9 cellular contexts compared by ENCODE assay signal in the genomic region with DNA sequence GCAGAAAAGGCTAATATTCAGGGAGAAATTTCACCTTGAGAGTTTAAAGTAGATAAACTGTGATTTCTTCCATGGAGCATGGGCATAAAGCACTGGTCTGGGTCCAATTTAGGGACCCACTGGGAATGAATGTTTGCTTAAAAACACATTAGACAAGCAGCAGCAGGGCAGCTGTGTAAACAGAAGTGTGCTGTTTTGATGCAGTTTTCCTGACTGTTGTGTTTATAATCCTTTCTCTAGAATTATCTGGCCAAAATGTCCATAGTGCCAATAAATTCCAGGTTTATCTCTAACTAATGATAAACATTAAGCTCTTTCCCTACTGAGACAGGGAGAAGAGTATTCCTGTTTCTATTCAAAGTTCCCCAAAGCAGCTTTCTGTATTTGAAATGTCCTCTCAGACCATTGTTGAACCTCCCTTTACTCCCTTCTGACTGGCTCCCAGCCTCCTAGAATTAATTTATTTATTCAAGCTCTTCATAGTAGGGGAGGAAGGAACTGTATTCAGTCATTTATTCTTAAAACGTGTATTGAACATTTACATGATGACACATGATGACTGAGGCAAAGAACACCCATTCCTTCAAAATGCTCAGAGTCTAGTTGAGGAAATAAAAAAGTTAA. TPM values are rescaled to one million over a fixed set of nuclear protein-coding genes. Genes with fewer than 3 reads are reported as not detected.
DNase-seq lines count a peak whose midpoint lies in the region; ATAC-seq and TF ChIP-seq lines count a peak whose summit lies in the region.
"Had no signal": no experiment of that assay in that cellular context is flagged by ENCODE, and none has a peak within 500 bp of the region (broad histone marks: within the 10 kb centered on the region; RNA-seq: fewer than 3 reads in every experiment).

No MANE protein-coding gene starts in this region.

- H3K27ac ChIP-seq in PC-9: peak overlapping the region; percentile 97
- H3K27ac ChIP-seq in rectal smooth muscle tissue (ENCODE audit: low read depth, low read length): peak overlapping the region; percentile 42

- H3K27me3 ChIP-seq in PC-9 (ENCODE audit: insufficient read depth, low read depth) (no peaks in the 10 kb centered on the region), rectal smooth muscle tissue (ENCODE audit: control insufficient read depth, insufficient read depth, low read length) (no peaks in the 10 kb centered on the region)

- no peak overlapping the region for H3K9ac ChIP-seq in rectal smooth muscle tissue (ENCODE audit: low read length)

- POLR2A ChIA-PET in PC-9 (lab: Charles Lee; ENCODE audit: unreplicated experiment): interaction anchor here (0.5 to 0.7 kb wide), 8 partner anchors 18 to 200 kb away, joined by 3 to 7 read pairs (median 3); a partner anchor contains a TSS

- peak overlapping the region; percentile 72 for H3K4me2 ChIP-seq in PC-9

- TF ChIP-seq CTCF in PC-9 (conservative IDR thresholded peaks at IDR 0.05) (no peak), fibroblast of villous mesenchyme (IDR thresholded peaks at IDR 0.05; ENCODE audit: insufficient read depth, low read depth, low read length) (no peak)

- peak overlapping the region; percentile 20; the same call in 1 of the 2 replicates for H3K4me3 ChIP-seq in PC-9
- H3K4me3 ChIP-seq in fibroblast of villous mesenchyme (ENCODE audit: low read depth, low read length): peak overlapping the region; percentile 21
- H3K4me3 ChIP-seq in rectal smooth muscle tissue (ENCODE audit: low read length): no peak overlapping the region

- DNase-seq in ELR (ENCODE audit: low read depth) (peak; percentile 88), PC-9 (peak in 1 of 2 experiments; percentile 38), fibroblast of villous mesenchyme (ENCODE audit: low read depth) (peak; percentile 68), HK-2 (ENCODE audit: unreplicated experiment) (no peak)
- no peak for DNase-seq in stimulated activated naive CD8-positive, alpha-beta T cell treated with anti-CD3 and anti-CD28 coated beads, Interleukin-15, Interleukin-2, amounts not matched to agents 100 U/mL and 50 U/mL, for 24 hours
- no peak for DNase-seq in activated T-cell treated with anti-CD3 and anti-CD28 coated beads, Interleukin-2, amount 50 U/mL, for 1 hour
- DNase-seq: stimulated activated CD8-positive, alpha-beta memory T cell treated with anti-CD3 and anti-CD28 coated beads, Interleukin-4, amount 100 ng/mL, for 48 hours had no signal

- no peaks in the 10 kb centered on the region for H3K79me2 ChIP-seq in PC-9 (ENCODE audit: low read depth)

- intact Hi-C loops in PC-9 (cut with micrococcal nuclease; ENCODE audit: unreplicated experiment): loop anchor here (1.0 to 2.0 kb wide), 6 partner anchors 24 to 140 kb away; no protein-coding TSS in a partner anchor

- H2AFZ ChIP-seq in PC-9: peak overlapping the region; percentile 68; the same call in 1 of the 2 replicates

- no peaks in the 10 kb centered on the region for H3K36me3 ChIP-seq in PC-9 (ENCODE audit: low read depth)
- no peaks in the 10 kb centered on the region for H3K36me3 ChIP-seq in rectal smooth muscle tissue (ENCODE audit: control insufficient read depth, insufficient read depth, low read length)

- peaks cover 8% of the 10 kb centered on the region for H3K9me3 ChIP-seq in PC-9 (ENCODE audit: insufficient read depth, low read depth)

- peaks cover 28% of the 10 kb centered on the region for H3F3A ChIP-seq in PC-9 (ENCODE audit: insufficient read depth, low read depth)

- TSS peak; percentile 92 for BruUV-seq in PC-9 (replicated peaks; lab: Mats Ljungman, UMichigan)

- no peak for ATAC-seq in stimulated activated naive CD8-positive, alpha-beta T cell treated with anti-CD3 and anti-CD28 coated beads, Interleukin-15, Interleukin-2, amounts not matched to agents 100 U/mL and 50 U/mL, for 24 hours
- ATAC-seq in HG03354 (IDR thresholded peaks at IDR 0.05; ENCODE audit: poor library complexity, severe bottlenecking, unreplicated experiment): no peak

- CTCF ChIA-PET in PC-9 (lab: Charles Lee): interaction anchor here (0.8 to 1.1 kb wide), 2 partner anchors 65 to 220 kb away, joined by 3 to 4 read pairs; no protein-coding TSS in a partner anchor

- H3K4me1 ChIP-seq in PC-9 (replicated peaks; ENCODE audit: insufficient read depth) (peaks cover 41% of the 10 kb centered on the region), rectal smooth muscle tissue (ENCODE audit: control insufficient read depth, insufficient read depth, low read length) (no peaks in the 10 kb centered on the region)

- H4K20me1 ChIP-seq in PC-9 (ENCODE audit: insufficient read depth): no peaks in the 10 kb centered on the region

- H3K9me2 ChIP-seq in PC-9 (ENCODE audit: insufficient read depth): no peaks in the 10 kb centered on the region

RNA-seq across cellular contexts. Expression of a gene that starts 7.0 kb away (rescaled TPM):
- total RNA-seq in PC-9 (2021) (not detected in 2 replicates), fibroblast of villous mesenchyme (0.32 TPM in 1 of 2 replicates, not detected in the other)

RNA-seq across cellular contexts. Expression of a gene that starts 37.0 kb away (rescaled TPM):
- total RNA-seq in PC-9 (2021) (146 and 225 TPM in 2 replicates), fibroblast of villous mesenchyme (52.2 and 80.3 TPM in 2 replicates)

Comparison
In these comparisons a context has a peak if more than half of its experiments do, and no peak if none do; other contexts are left out.
1. DNase-seq: peak in ELR (single experiment) and fibroblast of villous mesenchyme (single experiment); none in stimulated activated naive CD8-positive, alpha-beta T cell treated with anti-CD3 and anti-CD28 coated beads, Interleukin-15, Interleukin-2, amounts not matched to agents 100 U/mL and 50 U/mL, for 24 hours (single experiment), activated T-cell treated with anti-CD3 and anti-CD28 coated beads, Interleukin-2, amount 50 U/mL, for 1 hour (single experiment) and HK-2 (single experiment).